ENCODE assay signal across 8 cellular contexts in the genomic region with DNA sequence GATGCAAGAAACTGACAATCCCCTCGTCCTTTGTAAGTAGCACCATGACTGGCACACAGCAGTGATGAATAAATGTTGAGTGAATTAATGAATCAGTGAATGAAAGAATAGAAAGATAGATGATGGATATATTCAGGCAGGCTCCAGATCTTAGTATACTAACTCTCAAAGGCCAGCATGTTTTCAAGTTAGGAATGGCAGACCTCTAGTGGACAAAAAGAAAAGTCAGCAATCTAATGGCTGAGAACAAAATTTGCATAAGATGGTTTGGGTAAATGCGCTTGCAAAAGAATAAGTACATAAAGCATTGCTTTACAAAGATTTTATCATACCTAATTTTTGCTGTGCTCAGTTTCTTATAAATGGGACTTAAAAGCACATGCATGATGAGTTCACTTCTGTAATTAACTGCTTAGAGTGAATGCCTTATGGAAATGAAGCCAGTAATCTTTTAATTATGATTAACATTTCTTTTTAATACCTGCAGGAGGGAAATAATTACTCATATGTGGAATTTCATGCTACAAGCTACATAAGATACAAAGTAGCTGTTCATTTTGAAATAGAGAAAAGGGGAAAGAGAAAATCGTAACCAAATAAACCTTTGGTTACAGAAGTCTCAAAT.
DNase-seq lines count a peak whose midpoint lies in the region; ATAC-seq and TF ChIP-seq lines count a peak whose summit lies in the region.

No MANE protein-coding gene starts in this region.

- intact Hi-C loops in right lobe of liver (cut with DNase I): loop anchor here (10.0 kb wide), 2 partner anchors 180 to 210 kb away; no protein-coding TSS in a partner anchor

- no peaks in the 10 kb centered on the region for H3K4me1 ChIP-seq in right lobe of liver

- DNase-seq in DMS153 treated with DMSO at 0.1 percent for 48 hours (lab: John Stamatoyannopoulos, UW; ENCODE audit: unreplicated experiment) (peak; percentile 55), NOMO-1 treated with dmso at 0.1 percent for 144 hours (lab: John Stamatoyannopoulos, UW; ENCODE audit: unreplicated experiment) (peak; percentile 42), choroid plexus epithelial cell (ENCODE audit: low read depth) (peak; percentile 74), right lobe of liver (no peak), ecto neural progenitor cell (ENCODE audit: low spot score) (no peak)
- no peak for DNase-seq in stimulated activated CD4-positive, alpha-beta T cell treated with anti-CD3 and anti-CD28 coated beads, Interleukin-2, amount 100 ng/mL, for 24 hours

- H3K27me3 ChIP-seq in right lobe of liver: no peaks in the 10 kb centered on the region

- peak; percentile 78 for ATAC-seq in GM19351 (IDR thresholded peaks at IDR 0.05; ENCODE audit: unreplicated experiment)
- peak; percentile 65 for ATAC-seq in HG03457 (IDR thresholded peaks at IDR 0.05; ENCODE audit: unreplicated experiment)
- ATAC-seq in right lobe of liver: peak; percentile 71 to 89 (median 84)

- no peak for TF ChIP-seq POLR2A in right lobe of liver (IDR thresholded peaks at IDR 0.05)

- no peaks in the 10 kb centered on the region for H3K9me3 ChIP-seq in right lobe of liver

- TF ChIP-seq CTCF in choroid plexus epithelial cell (conservative IDR thresholded peaks at IDR 0.05; ENCODE audit: low read depth, low read length): peak; percentile 82
- TF ChIP-seq CTCF in right lobe of liver (IDR thresholded peaks at IDR 0.05): peak; percentile 66 to 92 (median 77)

- 34% methylated on average over 3 of the region's 3 CpGs for WGBS in right lobe of liver (ENCODE audit: insufficient coverage, low coverage, low lambda C conversion rate, missing lambda C conversion rate)

- H3K36me3 ChIP-seq in right lobe of liver: no peaks in the 10 kb centered on the region

- H3K27ac ChIP-seq in right lobe of liver: no peak overlapping the region

- H3K4me3 ChIP-seq in choroid plexus epithelial cell (ENCODE audit: low read depth, low read length) (no peak overlapping the region), right lobe of liver (no peak overlapping the region)

Comparison
In these comparisons a context has a peak if more than half of its experiments do, and no peak if none do; other contexts are left out.
1. DNase-seq: peak in DMS153 treated with DMSO at 0.1 percent for 48 hours (single experiment), NOMO-1 treated with dmso at 0.1 percent for 144 hours (single experiment) and choroid plexus epithelial cell (single experiment); none in right lobe of liver (0 of 3), ecto neural progenitor cell (single experiment) and stimulated activated CD4-positive, alpha-beta T cell treated with anti-CD3 and anti-CD28 coated beads, Interleukin-2, amount 100 ng/mL, for 24 hours (0 of 2).
2. Peak in every context shown above with its lines, with median percentiles within 50 percentile points of each other: ATAC-seq.